ENCODE assay signal across 22 cellular contexts in genomic region chr6:123263981-123264380, GRCh38.
DNase-seq lines count a peak whose midpoint lies in the region; FAIRE-seq and TF ChIP-seq lines count a peak whose summit lies in the region.
"Had no signal": no experiment of that assay in that cellular context is flagged by ENCODE, and none has a peak within 500 bp of the region (broad histone marks: within the 10 kb centered on the region; RNA-seq: fewer than 3 reads in every experiment).

No MANE protein-coding gene starts in this region.

- intact Hi-C loops in MCF 10A (cut with micrococcal nuclease) (no loop called here), mammary epithelial cell (cut with micrococcal nuclease) (no loop called here)

- no peak overlapping the region for H3K4me3 ChIP-seq in mammary epithelial cell (replicated peaks in 1 of 3; ENCODE audit: insufficient read depth in 1 of 3, low read depth in 2 of 3, low read length in 3 of 3)
- no peak overlapping the region for H3K4me3 ChIP-seq in bronchial epithelial cell (ENCODE audit: low read depth, low read length)
- H3K4me3 ChIP-seq: BLaER1, GM12878 had no signal

- no peaks in the 10 kb centered on the region for H3K4me1 ChIP-seq in mammary epithelial cell (ENCODE audit: insufficient read depth, low read length)
- H3K4me1 ChIP-seq: BLaER1, Caco-2 had no signal

- CTCF ChIA-PET in MCF 10A (lab: Yijun Ruan, JAX) (interaction anchor here (1.0 to 1.2 kb wide), 2 partner anchors 9 to 394 kb away, joined by 3 to 4 read pairs; no protein-coding TSS in a partner anchor), mammary epithelial cell (lab: Charles Lee; ENCODE audit: low non-redundant PET) (no interaction called here)

- DNase-seq in DMS53 (lab: John Stamatoyannopoulos, UW) (peak; percentile 1), DMS53 treated with DMSO at 0.1 percent for 48 hours (lab: John Stamatoyannopoulos, UW; ENCODE audit: unreplicated experiment) (no peak), MCF 10A (ENCODE audit: unreplicated experiment) (peak; percentile 41), mammary epithelial cell (no peak), bronchial epithelial cell (ENCODE audit: low read depth) (peak; percentile 62), cerebellar nuclear complex (lab: John Stamatoyannopoulos, UW) (no peak)
- no peak for DNase-seq in stimulated activated CD4-positive, alpha-beta T cell treated with anti-CD3 and anti-CD28 coated beads, Interleukin-15, amount 100 ng/mL, for 24 hours
- DNase-seq: Caco-2; CD4-positive, CD25-positive, alpha-beta regulatory T cell; CD8-positive, alpha-beta T cell; DMS153; EL; GDM1; GOT3; H7; HCEC 1CT had no signal

- no peaks in the 10 kb centered on the region for H3K36me3 Mint-ChIP-seq in MCF 10A (ENCODE audit: insufficient read depth, unreplicated experiment)
- H3K36me3 Mint-ChIP-seq: CD4-positive, CD25-positive, alpha-beta regulatory T cell; CD8-positive, alpha-beta T cell had no signal

- H3K27me3 ChIP-seq in mammary epithelial cell (ENCODE audit: insufficient read depth, low read length), result peaks cover 2% of the 10 kb centered on the region
- no peaks in the 10 kb centered on the region for H3K27me3 ChIP-seq in bronchial epithelial cell (ENCODE audit: control insufficient read depth, insufficient read depth, low read length)
- H3K27me3 ChIP-seq: BLaER1 had no signal

- dilution Hi-C loops in mammary epithelial cell (cut with HindIII; ENCODE audit: low sequenced_read_pairs), result no loop called here

- BruUV-seq in MCF 10A (replicated peaks; lab: Mats Ljungman, UMichigan) (no TSS peak), mammary epithelial cell (replicated peaks; lab: Mats Ljungman, UMichigan) (no TSS peak)

- no peaks in the 10 kb centered on the region for H3K27me3 Mint-ChIP-seq in MCF 10A (ENCODE audit: insufficient read depth, unreplicated experiment)
- H3K27me3 Mint-ChIP-seq: B cell; CD4-positive, CD25-positive, alpha-beta regulatory T cell had no signal

- H2AFZ ChIP-seq in mammary epithelial cell (ENCODE audit: low read depth, low read length), result no peak overlapping the region

- peak overlapping the region; percentile 11 for H3K27ac Mint-ChIP-seq in MCF 10A (ENCODE audit: low read depth, unreplicated experiment)
- H3K27ac Mint-ChIP-seq: B cell; CD4-positive, CD25-positive, alpha-beta regulatory T cell; CD8-positive, alpha-beta T cell had no signal

- no peak overlapping the region for H3K4me2 ChIP-seq in mammary epithelial cell (ENCODE audit: insufficient read depth, low read depth, low read length)
- H3K4me2 ChIP-seq: BLaER1 had no signal

- H3K9me3 Mint-ChIP-seq in MCF 10A (ENCODE audit: unreplicated experiment), result peaks cover 8% of the 10 kb centered on the region
- H3K9me3 Mint-ChIP-seq: CD8-positive, alpha-beta T cell had no signal

- H3K79me2 ChIP-seq in mammary epithelial cell (ENCODE audit: insufficient read depth, low read length), result no peaks in the 10 kb centered on the region

- no peaks in the 10 kb centered on the region for H4K20me1 ChIP-seq in mammary epithelial cell (ENCODE audit: insufficient read depth, low read length)
- H4K20me1 ChIP-seq: BLaER1 had no signal

- H3K9ac ChIP-seq in mammary epithelial cell (ENCODE audit: insufficient read depth, low read length), result no peak overlapping the region
- H3K9ac ChIP-seq: BLaER1 had no signal

- in situ Hi-C loops in mammary epithelial cell (cut with MboI; ENCODE audit: low sequenced_read_pairs in 2 of 2), result no loop called here

- POLR2A ChIA-PET in MCF 10A (lab: Yijun Ruan, JAX), result interaction anchor here (0.6 kb wide), 1 partner anchor 12 kb away, joined by 3 read pairs; no protein-coding TSS in a partner anchor

- TF ChIP-seq CTCF in MCF 10A (IDR thresholded peaks at IDR 0.05; ENCODE audit: unreplicated experiment), result no peak
- TF ChIP-seq CTCF in mammary epithelial cell (conservative IDR thresholded peaks at IDR 0.05 in 1 of 2, IDR thresholded peaks at IDR 0.05 in 1 of 2; ENCODE audit: extremely low read depth in 1 of 2, insufficient read depth in 1 of 2, low read depth in 1 of 2, low read length in 2 of 2), result no peak
- TF ChIP-seq CTCF in bronchial epithelial cell (IDR thresholded peaks at IDR 0.05; ENCODE audit: insufficient read depth, low read length, severe bottlenecking), result no peak

- FAIRE-seq in bronchial epithelial cell (lab: Jason Lieb, UNC), result no peak
- FAIRE-seq: A204.1 had no signal

- H3K4me1 Mint-ChIP-seq in MCF 10A (ENCODE audit: insufficient read depth, unreplicated experiment), result peaks cover 8% of the 10 kb centered on the region
- H3K4me1 Mint-ChIP-seq: B cell; CD4-positive, CD25-positive, alpha-beta regulatory T cell had no signal

- WGBS in mammary epithelial cell (ENCODE audit: low coverage, missing lambda C conversion rate), result 52% methylated on average over 5 of the region's 5 CpGs

- H3K4me3 Mint-ChIP-seq in MCF 10A (ENCODE audit: unreplicated experiment), result no peak overlapping the region
- H3K4me3 Mint-ChIP-seq: B cell; CD4-positive, CD25-positive, alpha-beta regulatory T cell; CD8-positive, alpha-beta T cell had no signal

- H3K36me3 ChIP-seq in mammary epithelial cell (ENCODE audit: insufficient read depth, low read length) (no peaks in the 10 kb centered on the region), bronchial epithelial cell (ENCODE audit: control insufficient read depth, insufficient read depth, low read length) (no peaks in the 10 kb centered on the region)
- H3K36me3 ChIP-seq: BLaER1 had no signal

- no peak overlapping the region for H3K27ac ChIP-seq in mammary epithelial cell (ENCODE audit: insufficient read depth, low read depth, low read length)
- H3K27ac ChIP-seq: 22Rv1, BLaER1, C4-2B had no signal

- H3K9me3 ChIP-seq in mammary epithelial cell (replicated peaks; ENCODE audit: insufficient read depth, low read length), result no peaks in the 10 kb centered on the region
- H3K9me3 ChIP-seq: BLaER1, Caco-2 had no signal

Comparison
In these comparisons a context has a peak if more than half of its experiments do, and no peak if none do; other contexts are left out.
1. DNase-seq: peak in DMS53 (single experiment), MCF 10A (single experiment) and bronchial epithelial cell (single experiment); none in DMS53 treated with DMSO at 0.1 percent for 48 hours (single experiment), mammary epithelial cell (single experiment), stimulated activated CD4-positive, alpha-beta T cell treated with anti-CD3 and anti-CD28 coated beads, Interleukin-15, amount 100 ng/mL, for 24 hours (single experiment) and cerebellar nuclear complex (0 of 2).